8 cellular contexts compared by ENCODE assay signal in genomic region chr9:121201738-121202533, GRCh38. TPM values are rescaled to one million over a fixed set of nuclear protein-coding genes. Genes with fewer than 3 reads are reported as not detected.
DNase-seq lines count a peak whose midpoint lies in the region; ATAC-seq lines count a peak whose summit lies in the region.

RAB14 (minus strand) TSS chr9:121201869; CDS start chr9:121193412, 8,457 bp downstream.

- H3K27me3 ChIP-seq in HUES48 (ENCODE audit: control insufficient read depth, insufficient read depth, low read length) = no peaks in the 10 kb centered on the region
- H3K27me3 ChIP-seq in NT2/D1 (ENCODE audit: insufficient read depth, insufficient read length) = no peaks in the 10 kb centered on the region
- H3K27me3 ChIP-seq in endocrine pancreas (ENCODE audit: control insufficient read depth, insufficient read depth, low read length) = no peaks in the 10 kb centered on the region
- H3K27me3 ChIP-seq in mesendoderm (ENCODE audit: insufficient read depth, low read length, poor library complexity) = no peaks in the 10 kb centered on the region

- H3K36me3 Mint-ChIP-seq in activated CD8-positive, alpha-beta memory T cell treated with anti-CD3 and anti-CD28 coated beads, Interleukin-2, amount 10 ng/mL, durations not matched to agents 7 days and 5 days = peaks cover 18% of the 10 kb centered on the region

- H4K8ac ChIP-seq in mesendoderm (ENCODE audit: low read depth, low read length) = no peak within 1 kb of the TSS

- H2BK15ac ChIP-seq in mesendoderm (replicated peaks; ENCODE audit: low read depth) = no peak within 1 kb of the TSS

- peak within 1 kb of the TSS; percentile 88 for H3K4me3 Mint-ChIP-seq in activated CD8-positive, alpha-beta memory T cell treated with anti-CD3 and anti-CD28 coated beads, Interleukin-2, amount 10 ng/mL, durations not matched to agents 7 days and 5 days

- CTCF ChIA-PET in activated CD8-positive, alpha-beta memory T cell treated with anti-CD3 and anti-CD28 coated beads, Interleukin-2, amount 10 ng/mL, durations not matched to agents 7 days and 5 days (lab: Charles Lee) = interaction anchor here (0.8 to 5.0 kb wide), 8 partner anchors 8 to 201 kb away, joined by 3 to 46 read pairs (median 4); no protein-coding TSS in a partner anchor

- H2BK120ac ChIP-seq in mesendoderm (ENCODE audit: low read depth, low read length) = no peak within 1 kb of the TSS

- peak within 1 kb of the TSS; percentile 92 for H3K27ac ChIP-seq in HUES48 (ENCODE audit: low read depth, low read length)
- peak within 1 kb of the TSS; percentile 90 for H3K27ac ChIP-seq in mesendoderm (ENCODE audit: low read depth, low read length)

- H3K18ac ChIP-seq in mesendoderm (ENCODE audit: low read length) = peak within 1 kb of the TSS; percentile 75

- peak; percentile 100 for DNase-seq in D341Med (ENCODE audit: low spot score)
- DNase-seq in NT2/D1 (ENCODE audit: low read depth, low spot score) = peak; percentile 98
- DNase-seq in activated CD8-positive, alpha-beta memory T cell treated with anti-CD3 and anti-CD28 coated beads, Interleukin-2, amount 10 ng/mL, durations not matched to agents 7 days and 5 days = peak; percentile 100
- DNase-seq in mesendoderm = peak; percentile 98
- peak; percentile 100 for DNase-seq in stimulated activated CD8-positive, alpha-beta memory T cell treated with anti-CD3 and anti-CD28 coated beads, Interleukin-15, amount 100 ng/mL, for 1 hour (ENCODE audit: low read depth)

- no peaks in the 10 kb centered on the region for H3K9me3 Mint-ChIP-seq in activated CD8-positive, alpha-beta memory T cell treated with anti-CD3 and anti-CD28 coated beads, Interleukin-2, amount 10 ng/mL, durations not matched to agents 7 days and 5 days (ENCODE audit: low read depth)

- H3K9ac ChIP-seq in HUES48 (ENCODE audit: low read depth, low read length) (peak within 1 kb of the TSS; percentile 43; the same call in 1 of the 2 replicates), NT2/D1 (ENCODE audit: insufficient read length, low read depth) (peak within 1 kb of the TSS; percentile 94), endocrine pancreas (ENCODE audit: control insufficient read depth, insufficient read depth, low read length) (peak within 1 kb of the TSS; percentile 33), mesendoderm (ENCODE audit: low read length) (peak within 1 kb of the TSS; percentile 94)

- H3K56ac ChIP-seq in mesendoderm (ENCODE audit: low read length) = peak within 1 kb of the TSS; percentile 94

- H4K5ac ChIP-seq in mesendoderm (ENCODE audit: low read length) = no peak within 1 kb of the TSS

- peaks cover 4% of the 10 kb centered on the region for H3K79me1 ChIP-seq in mesendoderm (ENCODE audit: low read length)

- no peaks in the 10 kb centered on the region for H3K36me3 ChIP-seq in HUES48 (ENCODE audit: control insufficient read depth, insufficient read depth, low read length)
- no peaks in the 10 kb centered on the region for H3K36me3 ChIP-seq in NT2/D1 (ENCODE audit: insufficient read depth, insufficient read length, low read length)
- H3K36me3 ChIP-seq in endocrine pancreas (ENCODE audit: control insufficient read depth, insufficient read depth, low read length) = no peaks in the 10 kb centered on the region
- no peaks in the 10 kb centered on the region for H3K36me3 ChIP-seq in mesendoderm (ENCODE audit: control insufficient read depth, insufficient read depth, low read length)

- H3K4me1 Mint-ChIP-seq in activated CD8-positive, alpha-beta memory T cell treated with anti-CD3 and anti-CD28 coated beads, Interleukin-2, amount 10 ng/mL, durations not matched to agents 7 days and 5 days = peaks cover 59% of the 10 kb centered on the region

- peak within 1 kb of the TSS; percentile 92 for H3K27ac Mint-ChIP-seq in activated CD8-positive, alpha-beta memory T cell treated with anti-CD3 and anti-CD28 coated beads, Interleukin-2, amount 10 ng/mL, durations not matched to agents 7 days and 5 days

- H2AK5ac ChIP-seq in mesendoderm (ENCODE audit: low read length) = no peak within 1 kb of the TSS

- H3K4me2 ChIP-seq in mesendoderm (ENCODE audit: low read length) = peak within 1 kb of the TSS; percentile 77

- H3K4ac ChIP-seq in mesendoderm (ENCODE audit: low read depth, low read length) = peak within 1 kb of the TSS; percentile 84

- WGBS in mesendoderm (ENCODE audit: extremely low coverage, insufficient coverage, low lambda C conversion rate) = no CpG with 5 or more reads among the region's 55 CpGs

- H3K9me3 ChIP-seq in HUES48 (ENCODE audit: control insufficient read depth, insufficient read depth, low read length) (no peaks in the 10 kb centered on the region), NT2/D1 (ENCODE audit: insufficient read depth, low read length) (no peaks in the 10 kb centered on the region), endocrine pancreas (ENCODE audit: control insufficient read depth, low read length) (no peaks in the 10 kb centered on the region)

- peak within 1 kb of the TSS; percentile 76 for H3K23ac ChIP-seq in mesendoderm (ENCODE audit: low read length)

- peaks cover 30% of the 10 kb centered on the region for H3K79me2 ChIP-seq in mesendoderm (ENCODE audit: control insufficient read depth, insufficient read depth, low read length)

- peak; percentile 79 for ATAC-seq in GM21390 (IDR thresholded peaks at IDR 0.05; ENCODE audit: unreplicated experiment)
- peak; percentile 90 for ATAC-seq in activated CD8-positive, alpha-beta memory T cell treated with anti-CD3 and anti-CD28 coated beads, Interleukin-2, amount 10 ng/mL, durations not matched to agents 7 days and 5 days

- peak within 1 kb of the TSS; percentile 75 for H3K4me3 ChIP-seq in HUES48 (ENCODE audit: low read depth, low read length)
- H3K4me3 ChIP-seq in NT2/D1 (ENCODE audit: insufficient read length, low read depth) = peak within 1 kb of the TSS; percentile 79
- peak within 1 kb of the TSS; percentile 88 for H3K4me3 ChIP-seq in endocrine pancreas (ENCODE audit: control insufficient read depth, insufficient read depth, low read length)
- peak within 1 kb of the TSS; percentile 88 for H3K4me3 ChIP-seq in mesendoderm (ENCODE audit: low read length)

- peak within 1 kb of the TSS; percentile 44 for H2BK5ac ChIP-seq in mesendoderm (ENCODE audit: low read length)

- H3K27me3 Mint-ChIP-seq in activated CD8-positive, alpha-beta memory T cell treated with anti-CD3 and anti-CD28 coated beads, Interleukin-2, amount 10 ng/mL, durations not matched to agents 7 days and 5 days = no peaks in the 10 kb centered on the region

- H3K4me1 ChIP-seq in HUES48 (ENCODE audit: control insufficient read depth, insufficient read depth, low read length) (peaks cover 17% of the 10 kb centered on the region), NT2/D1 (ENCODE audit: insufficient read depth, insufficient read length) (no peaks in the 10 kb centered on the region), endocrine pancreas (ENCODE audit: control insufficient read depth, insufficient read depth, low read length) (peaks cover 34% of the 10 kb centered on the region), mesendoderm (ENCODE audit: control insufficient read depth, low read depth, low read length) (peaks cover 8% of the 10 kb centered on the region)

RNA-seq across cellular contexts. Expression of gene RAB14, which starts in this region (rescaled TPM):
- 10 to 100 TPM; 57.6 to 71.2 TPM for total RNA-seq in activated CD8-positive, alpha-beta memory T cell treated with anti-CD3 and anti-CD28 coated beads, Interleukin-2, amount 10 ng/mL, durations not matched to agents 7 days and 5 days
- polyA plus RNA-seq in mesendoderm (2013, experiment 1 of 2) = 26.2 TPM
- 25.9 TPM for polyA plus RNA-seq in mesendoderm (2013, experiment 2 of 2)

Comparison
In these comparisons a context has a peak if more than half of its experiments do, and no peak if none do; other contexts are left out.
1. Peak in every context shown above with its lines: DNase-seq, ATAC-seq, H3K4me3 ChIP-seq and H3K27ac ChIP-seq.
2. H3K9ac ChIP-seq: peak in every context shown above with its lines; median percentile 94 in NT2/D1; 94 in mesendoderm; 43 in HUES48; 33 in endocrine pancreas.